Comparison of ENCODE assay signal across 17 cellular contexts in the genomic region with DNA sequence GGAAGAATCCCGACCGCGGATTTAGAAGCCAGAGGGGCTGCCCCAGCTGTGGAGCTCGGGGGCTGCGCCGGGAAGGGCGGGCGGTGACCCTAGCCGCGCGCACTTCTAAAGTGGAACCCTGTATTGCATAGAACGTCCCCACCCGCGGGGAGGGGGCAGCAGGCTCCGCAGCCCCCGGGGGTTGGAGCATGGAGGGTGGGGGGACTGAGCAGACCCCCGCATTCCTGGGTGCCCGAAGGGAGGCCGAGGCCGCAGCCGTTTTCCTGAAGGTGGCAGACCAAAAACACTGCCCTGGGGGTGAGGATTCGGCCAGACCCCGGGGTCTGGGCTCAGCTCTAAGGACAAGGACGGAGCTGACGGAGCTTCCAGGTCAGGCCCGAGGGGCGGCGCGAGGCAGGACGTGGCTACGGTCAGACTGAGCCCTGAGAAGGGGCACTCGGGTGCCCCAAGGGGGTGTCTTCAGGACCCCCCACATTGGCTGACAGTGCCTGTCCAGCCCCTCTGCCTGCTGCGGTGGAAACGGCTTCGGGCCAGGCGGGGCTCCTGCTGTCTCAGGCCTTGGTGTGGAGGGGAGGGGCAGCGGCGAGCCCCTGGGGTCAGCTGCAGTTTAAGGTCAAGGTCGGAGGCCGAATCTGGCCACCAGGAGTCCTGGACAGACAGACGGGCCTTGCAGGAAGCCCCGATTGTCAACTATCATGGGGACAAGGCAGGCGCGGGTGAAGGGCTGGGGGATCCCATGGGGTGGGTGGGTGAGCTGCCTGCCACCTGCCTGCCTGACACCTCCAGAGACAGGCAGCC. TPM values are rescaled to one million over a fixed set of nuclear protein-coding genes. Genes with fewer than 3 reads are reported as not detected.
DNase-seq lines count a peak whose midpoint lies in the region; ATAC-seq and TF ChIP-seq lines count a peak whose summit lies in the region.
"Had no signal": no experiment of that assay in that cellular context is flagged by ENCODE, and none has a peak within 500 bp of the region (broad histone marks: within the 10 kb centered on the region; RNA-seq: fewer than 3 reads in every experiment).

No MANE protein-coding gene starts in this region.

- peaks cover 12% of the 10 kb centered on the region for H3K4me1 ChIP-seq in GM23338 (ENCODE audit: insufficient read depth)
- peaks cover 16% of the 10 kb centered on the region for H3K4me1 ChIP-seq in hepatocyte (ENCODE audit: insufficient read depth)
- H3K4me1 ChIP-seq in spleen = peaks cover 39 to 89% (median 73%) of the 10 kb centered on the region in 6 donors

- H3K36me3 Mint-ChIP-seq in GM23338 (ENCODE audit: low read depth) = peaks cover 18% of the 10 kb centered on the region; the same call in 2 of the 3 replicates
- H3K36me3 Mint-ChIP-seq: immature natural killer cell had no signal

- H3K4me3 ChIP-seq in GM23338 (no peak overlapping the region), WERI-Rb-1 (ENCODE audit: low read depth, low read length) (no peak overlapping the region), hepatocyte (no peak overlapping the region), spleen (no peak overlapping the region)
- H3K4me3 ChIP-seq: SK-N-MC had no signal

- peak overlapping the region; percentile 63; the same call in 1 of the 2 replicates for H3K27ac ChIP-seq in GM23338 (ENCODE audit: low read depth)
- peak overlapping the region; percentile 69 for H3K27ac ChIP-seq in WERI-Rb-1
- H3K27ac ChIP-seq in hepatocyte = no peak overlapping the region
- peak overlapping the region in 5 of 8 donors; percentile 58 to 100 (median 98) for H3K27ac ChIP-seq in spleen
- H3K27ac ChIP-seq: C4-2B had no signal

- H3K27me3 ChIP-seq in GM23338 (ENCODE audit: insufficient read depth) (no peaks in the 10 kb centered on the region), WERI-Rb-1 (ENCODE audit: insufficient read depth, low read depth, severe bottlenecking) (no peaks in the 10 kb centered on the region), hepatocyte (no peaks in the 10 kb centered on the region), spleen (replicated peaks in 1 of 7) (no peaks in the 10 kb centered on the region)

- H3K4me2 ChIP-seq in GM23338 (no peak overlapping the region), hepatocyte (no peak overlapping the region)

- TF ChIP-seq POLR2A in spleen (IDR thresholded peaks at IDR 0.05) = no peak

- H3K79me2 ChIP-seq in GM23338 (replicated peaks; ENCODE audit: insufficient read depth) (0 out of 2 replicates have a peak, but pooled peaks cover 3% of the 10 kb centered on the region), hepatocyte (peaks cover 6% of the 10 kb centered on the region)

- H3K4me1 Mint-ChIP-seq in GM23338 = peaks cover 12% of the 10 kb centered on the region; the same call in 2 of the 3 replicates
- peaks cover 56% of the 10 kb centered on the region for H3K4me1 Mint-ChIP-seq in stimulated activated naive CD8-positive, alpha-beta T cell treated with anti-CD3 and anti-CD28 coated beads, Interleukin-15, amount 100 ng/mL, for 72 hours

- intact Hi-C loops in spleen (cut with DNase I; ENCODE audit: low total_unique reads) = no loop called here

- H2AFZ ChIP-seq in GM23338 = no peak overlapping the region
- H2AFZ ChIP-seq in hepatocyte = no peak overlapping the region

- H3K27me3 Mint-ChIP-seq in GM23338 (ENCODE audit: insufficient read depth, low read depth, poor library complexity) = peaks cover 19% of the 10 kb centered on the region
- no peaks in the 10 kb centered on the region for H3K27me3 Mint-ChIP-seq in stimulated activated naive CD8-positive, alpha-beta T cell treated with anti-CD3 and anti-CD28 coated beads, Interleukin-15, amount 100 ng/mL, for 72 hours
- H3K27me3 Mint-ChIP-seq: brain had no signal

- peaks cover 7% of the 10 kb centered on the region for H3K9me3 ChIP-seq in WERI-Rb-1 (ENCODE audit: severe bottlenecking)
- H3K9me3 ChIP-seq in hepatocyte (ENCODE audit: low read depth) = no peaks in the 10 kb centered on the region
- peaks cover 4 to 13% (median 9%) of the 10 kb centered on the region in 8 donors for H3K9me3 ChIP-seq in spleen

- DNase-seq in GM23338 (ENCODE audit: low spot score) (no peak), WERI-Rb-1 (no peak), hepatocyte (ENCODE audit: low spot score) (peak; percentile 4), spleen (peak; percentile 77), NCI-H1694 treated with DMSO at 0.1 percent for 48 hours (lab: John Stamatoyannopoulos, UW) (no peak), putamen (ENCODE audit: low spot score) (no peak)
- no peak for DNase-seq in stimulated activated naive CD8-positive, alpha-beta T cell treated with anti-CD3 and anti-CD28 coated beads, Interleukin-15, amount 100 ng/mL, for 72 hours
- DNase-seq: activated naive CD4-positive, alpha-beta T cell treated with anti-CD3 and anti-CD28 coated beads, Interleukin-2, amount 10 ng/mL, durations not matched to agents 7 days and 5 days; DND-41; H7; immature natural killer cell; IMR-90; NCI-H1417 had no signal

- no peak overlapping the region for H3K27ac Mint-ChIP-seq in GM23338
- peak overlapping the region in 1 of 2 donors; percentile 76 for H3K27ac Mint-ChIP-seq in stimulated activated naive CD8-positive, alpha-beta T cell treated with anti-CD3 and anti-CD28 coated beads, Interleukin-15, amount 100 ng/mL, for 72 hours

- WGBS in hepatocyte (ENCODE audit: low lambda C conversion rate, missing lambda C conversion rate) = 92% methylated on average over 31 of the region's 44 CpGs
- 77 to 87% (median 81%) methylated on average over 31 to 44 of the region's 44 CpGs for whole genome bisulfite sequencing in spleen, 5 donors

- peaks cover 6% of the 10 kb centered on the region for H4K20me1 ChIP-seq in GM23338 (replicated peaks; ENCODE audit: insufficient read depth)
- H4K20me1 ChIP-seq in hepatocyte (ENCODE audit: insufficient read depth, poor library complexity, severe bottlenecking) = no peaks in the 10 kb centered on the region

- H3K36me3 ChIP-seq in GM23338 (ENCODE audit: insufficient read depth) (peaks cover 8% of the 10 kb centered on the region; the same call in 1 of the 2 replicates), WERI-Rb-1 (peaks cover 34% of the 10 kb centered on the region), hepatocyte (replicated peaks; ENCODE audit: insufficient read depth, low read depth) (no peaks in the 10 kb centered on the region), spleen (peaks cover 0 to 62% (median 51%) of the 10 kb centered on the region in 6 donors)

- no peak for ATAC-seq in GM23338
- ATAC-seq in stimulated activated naive CD8-positive, alpha-beta T cell treated with anti-CD3 and anti-CD28 coated beads, Interleukin-15, amount 100 ng/mL, for 72 hours = no peak

- H3F3A ChIP-seq in GM23338 (replicated peaks; ENCODE audit: low read depth) = peaks cover 37% of the 10 kb centered on the region

- TF ChIP-seq CTCF in GM23338 (conservative IDR thresholded peaks at IDR 0.05; ENCODE audit: low read depth in 2 of 2) = no peak
- TF ChIP-seq CTCF in WERI-Rb-1 (IDR thresholded peaks at IDR 0.05; ENCODE audit: low read depth, low read length) = no peak
- no peak for TF ChIP-seq CTCF in hepatocyte (IDR thresholded peaks at IDR 0.05; ENCODE audit: poor library complexity)
- peak in 1 of 11 experiments; percentile 10 for TF ChIP-seq CTCF in spleen (IDR thresholded peaks at IDR 0.05 in 8 of 11, conservative IDR thresholded peaks at IDR 0.05 in 3 of 11)

- H3K9me3 Mint-ChIP-seq in GM23338 = peaks cover 10% of the 10 kb centered on the region; the same call in 2 of the 3 replicates
- peaks cover 4 to 12% of the 10 kb centered on the region in 2 donors for H3K9me3 Mint-ChIP-seq in stimulated activated naive CD8-positive, alpha-beta T cell treated with anti-CD3 and anti-CD28 coated beads, Interleukin-15, amount 100 ng/mL, for 72 hours
- H3K9me3 Mint-ChIP-seq: immature natural killer cell, mesothelial cell of epicardium had no signal

- no peak overlapping the region for H3K4me3 Mint-ChIP-seq in GM23338
- no peak overlapping the region for H3K4me3 Mint-ChIP-seq in stimulated activated naive CD8-positive, alpha-beta T cell treated with anti-CD3 and anti-CD28 coated beads, Interleukin-15, amount 100 ng/mL, for 72 hours
- H3K4me3 Mint-ChIP-seq: activated naive CD4-positive, alpha-beta T cell treated with anti-CD3 and anti-CD28 coated beads, Interleukin-2, amount 10 ng/mL, durations not matched to agents 7 days and 5 days; brain; mesothelial cell of epicardium had no signal

- H3K9me2 ChIP-seq in GM23338 (ENCODE audit: insufficient read depth) (no peaks in the 10 kb centered on the region), hepatocyte (replicated peaks; ENCODE audit: insufficient read depth) (no peaks in the 10 kb centered on the region)

TF ChIP-seq in GM23338, 12 proteins besides CTCF, POLR2A, EP300 and RAD21 (continues in another document):
- TF ChIP-seq EZH2 (IDR thresholded peaks at IDR 0.05; ENCODE audit: low read depth, unreplicated experiment) = no peak

RNA-seq across cellular contexts. Expression of gene MKNK2, which starts 12.6 kb away (rescaled TPM):
- total RNA-seq in GM23338 (2014; rRNA removed; shearing (Covaris generic)) = 123 and 159 TPM in 2 replicates
- polyA plus RNA-seq in GM23338 (2016; fragmentation: Nextera tagmentation; extraction: Ambion mirVana) = 71.0 and 106 TPM in 2 replicates
- 90.4 and 98.2 TPM in 2 replicates for total RNA-seq in hepatocyte
- 126 and 136 TPM in 2 replicates for polyA plus RNA-seq in hepatocyte
- 100 to 1,000 TPM; 212 to 389 (median 265) TPM for total RNA-seq in spleen
- polyA plus RNA-seq in spleen = 100 to 1,000 TPM in 1 of 3 donors, 10 to 100 TPM in 2; 88.2 to 154 (median 90.0) TPM

RNA-seq across cellular contexts. Expression of gene BTBD2, which starts 23.0 kb away (rescaled TPM):
- 106 and 130 TPM in 2 replicates for total RNA-seq in GM23338 (2014; rRNA removed; shearing (Covaris generic))
- polyA plus RNA-seq in GM23338 (2016; fragmentation: Nextera tagmentation; extraction: Ambion mirVana) = 23.8 and 27.2 TPM in 2 replicates
- total RNA-seq in hepatocyte = 56.4 and 62.1 TPM in 2 replicates
- polyA plus RNA-seq in hepatocyte = 71.1 and 76.0 TPM in 2 replicates
- 10 to 100 TPM; 47.6 to 77.1 (median 65.5) TPM for total RNA-seq in spleen
- 10 to 100 TPM; 29.1 to 53.0 (median 31.2) TPM for polyA plus RNA-seq in spleen

RNA-seq across cellular contexts. Expression of gene MOB3A, which starts 57.6 kb away (rescaled TPM):
- 5.9 and 9.4 TPM in 2 replicates for total RNA-seq in GM23338 (2014; rRNA removed; shearing (Covaris generic))
- polyA plus RNA-seq in GM23338 (2016; fragmentation: Nextera tagmentation; extraction: Ambion mirVana) (2.9 TPM in 2 replicates), hepatocyte (25.1 and 27.7 TPM in 2 replicates), spleen (10 to 100 TPM; 24.2 to 48.7 (median 37.6) TPM)
- total RNA-seq in hepatocyte (13.5 and 15.7 TPM in 2 replicates), spleen (100 to 1,000 TPM in 5 of 7 donors, 10 to 100 TPM in 2; 80.8 to 161 (median 124) TPM)

RNA-seq across cellular contexts. Expression of gene IZUMO4, which starts 58.2 kb away (rescaled TPM):
- total RNA-seq in GM23338 (2014; rRNA removed; shearing (Covaris generic)) = 2.2 and 2.6 TPM in 2 replicates
- polyA plus RNA-seq in GM23338 (2016; fragmentation: Nextera tagmentation; extraction: Ambion mirVana) (0.57 and 0.82 TPM in 2 replicates), hepatocyte (2.8 and 4.0 TPM in 2 replicates), spleen (10 to 100 TPM; 13.6 to 25.9 (median 16.7) TPM)
- total RNA-seq in hepatocyte (0.44 and 1.4 TPM in 2 replicates), spleen (1 to 10 TPM; 1.9 to 5.8 (median 3.7) TPM)

Comparison
In these comparisons a context has a peak if more than half of its experiments do, and no peak if none do; other contexts are left out.
1. DNase-seq: peak in hepatocyte (single experiment) and spleen (single experiment); none in GM23338 (single experiment), WERI-Rb-1 (single experiment), stimulated activated naive CD8-positive, alpha-beta T cell treated with anti-CD3 and anti-CD28 coated beads, Interleukin-15, amount 100 ng/mL, for 72 hours (0 of 2), NCI-H1694 treated with DMSO at 0.1 percent for 48 hours (single experiment) and putamen (single experiment).